8 cellular contexts compared by ENCODE assay signal in the genomic region with DNA sequence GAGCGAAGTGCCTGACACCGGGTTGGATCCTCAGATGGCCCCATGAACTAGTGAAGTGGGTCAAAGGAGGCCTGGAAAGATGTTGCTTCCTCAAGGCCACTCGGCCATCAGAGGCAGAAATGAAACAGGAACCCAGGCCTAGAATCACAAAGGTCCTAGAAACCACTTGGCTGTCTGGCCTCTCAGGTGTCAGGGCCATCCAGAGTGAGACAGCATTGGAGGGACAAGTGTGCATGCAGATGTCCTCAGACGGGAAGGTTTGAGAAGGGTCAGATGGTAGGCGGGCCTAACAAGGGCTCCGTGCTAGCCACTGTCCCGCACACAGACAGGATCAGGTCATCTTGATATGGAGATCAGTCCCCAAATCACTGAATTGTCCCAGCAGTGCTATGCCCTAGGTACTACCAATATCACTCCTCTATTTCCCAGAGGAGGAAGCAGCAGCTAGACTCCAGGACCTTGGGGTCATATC. TPM values are rescaled to one million over a fixed set of nuclear protein-coding genes. Genes with fewer than 3 reads are reported as not detected.
DNase-seq lines count a peak whose midpoint lies in the region; ATAC-seq and TF ChIP-seq lines count a peak whose summit lies in the region.

No MANE protein-coding gene starts in this region.

- no peak overlapping the region for H3K4me3 ChIP-seq in esophagus (ENCODE audit: low read depth in 1 of 2, low read length in 2 of 2)
- H3K4me3 ChIP-seq in psoas muscle, result no peak overlapping the region

- H3K27ac ChIP-seq in RWPE1 (peak overlapping the region; percentile 97), esophagus (ENCODE audit: low read depth in 2 of 2, low read length in 1 of 2) (peak overlapping the region; percentile 48 to 76), psoas muscle (peak overlapping the region; percentile 72)

- CTCF ChIA-PET in RWPE1 (lab: Yijun Ruan, JAX), result no interaction called here

- POLR2A ChIA-PET in RWPE1 (lab: Yijun Ruan, JAX; ENCODE audit: low non-redundant PET), result no interaction called here

- H3K36me3 ChIP-seq in esophagus (ENCODE audit: control insufficient read depth in 2 of 2, insufficient read depth in 2 of 2, low read length in 1 of 2) (peaks cover 3 to 36% of the 10 kb centered on the region in 2 donors), psoas muscle (ENCODE audit: insufficient read depth in 1 of 2, low read depth in 1 of 2) (peaks cover 0 to 31% of the 10 kb centered on the region in 2 donors)

- TF ChIP-seq CTCF in RWPE1 (conservative IDR thresholded peaks at IDR 0.05; ENCODE audit: low read depth) (no peak), psoas muscle (IDR thresholded peaks at IDR 0.05) (no peak)

- DNase-seq in ELR (ENCODE audit: low read depth), result peak; percentile 13
- no peak for DNase-seq in RWPE1 (ENCODE audit: low spot score)
- peak in 1 of 2 donors; percentile 41 for DNase-seq in psoas muscle
- DNase-seq in stimulated activated CD4-positive, alpha-beta T cell treated with anti-CD3 and anti-CD28 coated beads, Interleukin-2, amount 100 ng/mL, for 24 hours, result no peak
- DNase-seq in NCI-H1105 (lab: John Stamatoyannopoulos, UW), result no peak
- no peak for DNase-seq in superior temporal gyrus (ENCODE audit: extremely low spot score)

- ATAC-seq in psoas muscle, result no peak
- ATAC-seq in activated CD4-positive, CD25-positive, alpha-beta regulatory T cell treated with anti-CD3 and anti-CD28 coated beads, Interleukin-2, amount 50 U/mL, for 24 hours, result no peak

- WGBS in esophagus, 2 donors, result 78 to 80% methylated on average over 7 of the region's 7 CpGs
- 46 to 69% (median 48%) methylated on average over 7 of the region's 7 CpGs for WGBS in psoas muscle, 3 donors

- intact Hi-C loops in psoas muscle (cut with DNase I), result loop anchor here in 1 of 2 donors (5.0 kb wide), 1 partner anchor 103 kb away; a partner anchor contains a TSS

- H3K4me1 ChIP-seq in esophagus (ENCODE audit: control insufficient read depth in 2 of 2, insufficient read depth in 2 of 2, low read length in 1 of 2) (peaks cover 2 to 40% of the 10 kb centered on the region in 2 donors), psoas muscle (peaks cover 59% of the 10 kb centered on the region)

- H3K9me3 ChIP-seq in esophagus (ENCODE audit: control insufficient read depth in 2 of 2, insufficient read depth in 1 of 2, low read depth in 1 of 2, low read length in 1 of 2) (no peaks in the 10 kb centered on the region), psoas muscle (no peaks in the 10 kb centered on the region)

- no peaks in the 10 kb centered on the region for H3K27me3 ChIP-seq in esophagus (ENCODE audit: control insufficient read depth in 1 of 2, insufficient read depth in 2 of 2, low read length in 2 of 2)
- H3K27me3 ChIP-seq in psoas muscle (ENCODE audit: insufficient read depth in 3 of 3, low read length in 2 of 3), result no peaks in the 10 kb centered on the region

RNA-seq across cellular contexts. Expression of a gene that starts 14.3 kb away (rescaled TPM):
- 10 to 100 TPM; 12.2 to 14.0 TPM for polyA plus RNA-seq in esophagus
- 10 to 100 TPM; 15.5 to 25.7 (median 21.6) TPM for total RNA-seq in psoas muscle
- 10 to 100 TPM; 13.7 to 23.7 (median 19.9) TPM for polyA plus RNA-seq in psoas muscle

RNA-seq across cellular contexts. Expression of a gene that starts 29.5 kb away (rescaled TPM):
- polyA plus RNA-seq in esophagus (10 to 100 TPM; 16.2 to 77.1 TPM), psoas muscle (10 to 100 TPM in 1 of 3 donors, 1 to 10 TPM in 2; 2.8 to 10.5 (median 3.2) TPM)
- total RNA-seq in psoas muscle, result 10 to 100 TPM in 2 of 4 donors, 1 to 10 TPM in 2; 8.2 to 10.8 (median 10.1) TPM

RNA-seq across cellular contexts. Expression of a gene that starts 39.7 kb away (rescaled TPM):
- polyA plus RNA-seq in esophagus (1 to 10 TPM; 3.1 to 6.0 TPM), psoas muscle (10 to 100 TPM in 1 of 3 donors, 1 to 10 TPM in 2; 7.9 to 13.1 (median 9.3) TPM)
- total RNA-seq in psoas muscle, result 1 to 10 TPM; 1.7 to 2.5 (median 2.0) TPM

RNA-seq across cellular contexts. Expression of a gene that starts 52.1 kb away (rescaled TPM):
- 10 to 100 TPM; 13.8 to 17.3 TPM for polyA plus RNA-seq in esophagus
- 1 to 10 TPM; 1.4 to 2.6 (median 1.7) TPM for total RNA-seq in psoas muscle
- polyA plus RNA-seq in psoas muscle, result 1 to 10 TPM in 2 of 3 donors, under 1 TPM in 1; 0.88 to 3.1 (median 2.5) TPM
